ENCODE assay signal across 16 cellular contexts in the genomic region with DNA sequence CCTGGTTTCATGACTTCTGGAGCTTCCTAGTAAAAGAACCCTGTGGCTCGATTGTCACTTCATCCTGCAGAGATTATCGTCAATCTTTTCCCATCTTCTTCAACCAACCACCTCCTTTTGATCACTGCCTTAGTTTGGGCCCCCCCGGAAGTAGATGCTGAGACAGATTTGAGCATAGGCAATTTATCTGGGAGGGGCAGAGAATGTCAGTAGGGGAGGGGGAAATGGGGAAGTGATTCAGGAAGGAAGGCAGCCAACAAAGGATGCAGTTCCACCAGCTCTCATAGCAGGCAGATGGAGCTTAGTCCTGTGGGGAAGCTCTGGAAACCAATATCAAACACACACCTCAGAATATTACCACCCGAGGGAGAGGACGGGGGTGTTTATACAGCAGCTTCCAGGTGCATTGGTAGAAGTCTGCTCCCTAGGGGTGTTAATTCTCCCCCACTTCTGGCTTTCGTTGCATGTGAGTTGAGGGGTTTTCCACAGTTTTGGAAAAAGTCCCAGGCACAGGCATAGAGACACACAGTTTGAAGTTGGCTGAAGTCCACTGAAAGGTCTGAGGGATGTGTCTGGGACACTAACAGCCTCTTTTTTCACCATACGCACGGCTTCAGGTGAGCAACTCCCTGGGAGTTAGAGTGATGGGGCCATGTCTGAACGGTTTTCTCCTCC.
"Had no signal": no experiment of that assay in that cellular context is flagged by ENCODE, and none has a peak within 500 bp of the region (broad histone marks: within the 10 kb centered on the region; RNA-seq: fewer than 3 reads in every experiment).

No MANE protein-coding gene starts in this region.

- H3K4me1 ChIP-seq: prostate gland, right lobe of liver had no signal

- DNase-seq: activated T-cell treated with anti-CD3 and anti-CD28 coated beads, Interleukin-2, amount 50 U/mL, for 1 hour; brain microvascular endothelial cell; esophagus squamous epithelium; foreskin fibroblast; glutamatergic neuron; immature natural killer cell; midbrain; naive B cell; nucleus accumbens; right lobe of liver; stimulated activated CD4-positive, alpha-beta T cell treated with anti-CD3 and anti-CD28 coated beads, Interleukin-1b, Interleukin-23, amount 100 ng/mL, for 48 hours; stimulated activated naive CD4-positive, alpha-beta T cell; trophoblast cell had no signal

- H3K9me3 ChIP-seq: esophagus squamous epithelium, prostate gland, right lobe of liver had no signal

- H3K4me3 ChIP-seq: esophagus squamous epithelium, lung, prostate gland, right lobe of liver had no signal

- ATAC-seq: activated CD4-positive, CD25-positive, alpha-beta regulatory T cell treated with anti-CD3 and anti-CD28 coated beads, Interleukin-2, amount 50 U/mL, for 24 hours had no signal

- H3K27ac ChIP-seq: brain microvascular endothelial cell, esophagus squamous epithelium, prostate gland, right lobe of liver had no signal

- H3K36me3 ChIP-seq: brain microvascular endothelial cell, esophagus squamous epithelium, prostate gland, right lobe of liver had no signal

- H3K27me3 ChIP-seq: brain microvascular endothelial cell, esophagus squamous epithelium, right lobe of liver had no signal
